In the genomic region with DNA sequence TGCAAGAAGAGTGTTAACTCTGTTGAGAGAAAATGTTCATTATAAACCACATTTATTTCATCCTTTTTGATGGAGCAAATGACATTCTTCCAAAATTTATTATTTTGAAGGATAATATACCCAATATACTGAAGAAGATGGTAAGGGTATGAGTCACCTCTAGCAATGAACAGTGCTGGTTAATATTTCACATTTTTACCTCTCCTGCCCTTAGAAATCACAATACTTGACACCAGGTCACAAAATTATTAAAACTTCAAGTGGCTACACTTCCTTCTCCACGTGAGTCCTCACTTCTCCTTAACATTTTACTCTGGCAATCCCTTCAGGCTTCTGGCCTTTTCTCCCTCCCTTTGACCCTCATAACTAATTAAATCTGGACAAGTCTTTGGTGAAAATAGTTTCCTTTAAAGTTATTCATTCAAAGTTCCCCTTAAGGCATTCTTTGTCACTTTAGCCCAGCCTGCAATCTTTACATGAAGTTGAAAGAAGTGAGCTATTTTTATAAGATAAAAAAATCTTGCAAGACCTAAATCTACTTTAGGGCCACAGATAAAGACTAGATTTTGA, we compare ENCODE assay signal across 14 cellular contexts.
"Had no signal": no experiment of that assay in that cellular context is flagged by ENCODE, and none has a peak within 500 bp of the region (broad histone marks: within the 10 kb centered on the region; RNA-seq: fewer than 3 reads in every experiment).

No MANE protein-coding gene starts in this region.

- H3K36me3 ChIP-seq: esophagus squamous epithelium had no signal

- ATAC-seq: naive thymus-derived CD8-positive, alpha-beta T cell; right cardiac atrium had no signal

- H3K27ac ChIP-seq: esophagus squamous epithelium, SK-N-MC, skin epidermis had no signal

- DNase-seq: activated CD4-positive, alpha-beta T cell treated with anti-CD3 and anti-CD28 coated beads for 1 hour; activated CD4-positive, alpha-beta T cell treated with anti-CD3 and anti-CD28 coated beads, Interleukin-2, amount 50 U/mL, for 4 hours; activated naive CD4-positive, alpha-beta T cell treated with anti-CD3 and anti-CD28 coated beads for 36 hours; esophagus squamous epithelium; naive thymus-derived CD8-positive, alpha-beta T cell; nucleus accumbens; posterior cingulate gyrus; right cardiac atrium; stimulated activated CD4-positive, alpha-beta T cell treated with anti-CD3 and anti-CD28 coated beads, Interleukin-4, amount 100 ng/mL, for 24 hours; stimulated activated naive CD4-positive, alpha-beta T cell treated with Interleukin-2 at 50 U/mL for 16 hours; substantia nigra; T-helper 9 cell had no signal

- H3K9me3 ChIP-seq: esophagus squamous epithelium had no signal

- H3K27me3 ChIP-seq: esophagus squamous epithelium had no signal

- H3K4me3 ChIP-seq: esophagus squamous epithelium, SK-N-MC, skin epidermis had no signal
